ENCODE assay signal across 29 cellular contexts in genomic region chr2:103365071-103365470, GRCh38.
"Had no signal": no experiment of that assay in that cellular context is flagged by ENCODE, and none has a peak within 500 bp of the region (broad histone marks: within the 10 kb centered on the region; RNA-seq: fewer than 3 reads in every experiment).

No MANE protein-coding gene starts in this region.

- H3K4me1 Mint-ChIP-seq: naive thymus-derived CD8-positive, alpha-beta T cell; neural crest cell; stimulated activated effector memory CD8-positive, alpha-beta T cell treated with anti-CD3 and anti-CD28 coated beads, Interleukin-12 subunit alpha, Interleukin-12 subunit beta, amount 100 ng/mL, for 72 hours had no signal

- H3K9me3 ChIP-seq: lower lobe of right lung, pancreas, prostate gland, sigmoid colon, thoracic aorta, tibial artery, upper lobe of right lung had no signal

- H3K4me1 ChIP-seq: lower lobe of right lung, pancreas, prostate gland, sigmoid colon, spleen, suprapubic skin, tibial artery, upper lobe of right lung had no signal

- H3K27ac ChIP-seq: lower lobe of right lung, pancreas, prostate gland, sigmoid colon, spleen, suprapubic skin, thoracic aorta, tibial artery, upper lobe of right lung had no signal

- H3K27ac Mint-ChIP-seq: naive thymus-derived CD8-positive, alpha-beta T cell; nephron; stimulated activated effector memory CD8-positive, alpha-beta T cell treated with anti-CD3 and anti-CD28 coated beads, Interleukin-12 subunit alpha, Interleukin-12 subunit beta, amount 100 ng/mL, for 72 hours; stimulated activated naive CD8-positive, alpha-beta T cell treated with anti-CD3 and anti-CD28 coated beads, Interleukin-15, Interleukin-2, amounts not matched to agents 100 ng/mL and 50 ng/mL, for 24 hours had no signal

- H3K36me3 Mint-ChIP-seq: naive thymus-derived CD8-positive, alpha-beta T cell; stimulated activated effector memory CD8-positive, alpha-beta T cell treated with anti-CD3 and anti-CD28 coated beads, Interleukin-12 subunit alpha, Interleukin-12 subunit beta, amount 100 ng/mL, for 72 hours had no signal

- H3K36me3 ChIP-seq: lower lobe of right lung, pancreas, prostate gland, sigmoid colon, spleen, suprapubic skin, thoracic aorta, tibial artery, upper lobe of right lung had no signal

- DNase-seq: hippocampal formation; kidney glomerular epithelial cell; left cardiac atrium; lower lobe of right lung; mammary epithelial cell; mesenchymal stem cell; naive thymus-derived CD8-positive, alpha-beta T cell; nucleus accumbens; pancreas; retina; right cardiac atrium; sigmoid colon; small intestine; spleen; stimulated activated CD4-positive, alpha-beta T cell treated with anti-CD3 and anti-CD28 coated beads, Interleukin-4, amount 100 ng/mL, for 24 hours; stimulated activated naive CD4-positive, alpha-beta T cell; tibial artery; trophoblast cell; upper lobe of right lung had no signal

- ATAC-seq: left cardiac atrium; left lobe of liver; lower lobe of right lung; naive thymus-derived CD8-positive, alpha-beta T cell; pancreas; right cardiac atrium; stimulated activated effector memory CD8-positive, alpha-beta T cell treated with anti-CD3 and anti-CD28 coated beads, Interleukin-12 subunit alpha, Interleukin-12 subunit beta, amount 100 ng/mL, for 72 hours; upper lobe of right lung had no signal

- H3K4me3 Mint-ChIP-seq: naive thymus-derived CD8-positive, alpha-beta T cell; nephron; neural crest cell; stimulated activated effector memory CD8-positive, alpha-beta T cell treated with anti-CD3 and anti-CD28 coated beads, Interleukin-12 subunit alpha, Interleukin-12 subunit beta, amount 100 ng/mL, for 72 hours; stimulated activated naive CD8-positive, alpha-beta T cell treated with anti-CD3 and anti-CD28 coated beads, Interleukin-15, Interleukin-2, amounts not matched to agents 100 ng/mL and 50 ng/mL, for 24 hours had no signal

- H3K27me3 ChIP-seq: pancreas, sigmoid colon, spleen, suprapubic skin, tibial artery, upper lobe of right lung had no signal

- H3K27me3 Mint-ChIP-seq: naive thymus-derived CD8-positive, alpha-beta T cell; stimulated activated naive CD8-positive, alpha-beta T cell treated with anti-CD3 and anti-CD28 coated beads, Interleukin-15, Interleukin-2, amounts not matched to agents 100 ng/mL and 50 ng/mL, for 24 hours had no signal

- H3K4me3 ChIP-seq: lower lobe of right lung, pancreas, prostate gland, sigmoid colon, spleen, suprapubic skin, thoracic aorta, tibial artery, upper lobe of right lung had no signal

- FAIRE-seq: keratinocyte, pancreas, small intestine, urothelium cell line had no signal
